14 cellular contexts compared by ENCODE assay signal in genomic region chr6:78605909-78606446, GRCh38.
DNase-seq lines count a peak whose midpoint lies in the region; FAIRE-seq and TF ChIP-seq lines count a peak whose summit lies in the region.
"Had no signal": no experiment of that assay in that cellular context is flagged by ENCODE, and none has a peak within 500 bp of the region (broad histone marks: within the 10 kb centered on the region; RNA-seq: fewer than 3 reads in every experiment).

No MANE protein-coding gene starts in this region.

- no peak for TF ChIP-seq POLR2A in endothelial cell of umbilical vein (IDR thresholded peaks at IDR 0.05; ENCODE audit: low read depth, low read length)

- H3K9me3 ChIP-seq in endothelial cell of umbilical vein (replicated peaks; ENCODE audit: control insufficient read depth, insufficient read depth, low read length), result no peaks in the 10 kb centered on the region
- no peaks in the 10 kb centered on the region for H3K9me3 ChIP-seq in SJCRH30 (replicated peaks)

- peak; percentile 49 for DNase-seq in Caki2 (ENCODE audit: low read depth)
- DNase-seq in RCC 7860 (ENCODE audit: low spot score), result peak; percentile 31
- DNase-seq in endothelial cell of umbilical vein (ENCODE audit: low read depth, low spot score), result peak; percentile 93
- DNase-seq in non-pigmented ciliary epithelial cell (ENCODE audit: low read depth), result peak; percentile 65
- no peak for DNase-seq in SJCRH30
- DNase-seq in posterior vena cava (ENCODE audit: low spot score), result no peak
- no peak for DNase-seq in GOT3 (lab: John Stamatoyannopoulos, UW)
- DNase-seq in stimulated activated CD4-positive, alpha-beta T cell treated with anti-CD3 and anti-CD28 coated beads, Interleukin-4, amount 100 ng/mL, for 1 hour, result no peak
- DNase-seq: activated T-cell treated with anti-CD3 and anti-CD28 coated beads, Interleukin-2, amount 50 U/mL, for 24 hours; anterior cingulate cortex; foreskin melanocyte; NCI-H1048 had no signal

- H4K20me1 ChIP-seq in endothelial cell of umbilical vein (replicated peaks; ENCODE audit: control insufficient read depth, extremely low read depth, insufficient read depth, low read length), result no peaks in the 10 kb centered on the region

- peak overlapping the region; percentile 96 for H3K27ac ChIP-seq in endothelial cell of umbilical vein (ENCODE audit: insufficient read depth, low read depth, low read length)
- no peak overlapping the region for H3K27ac ChIP-seq in SJCRH30
- H3K27ac ChIP-seq: C4-2B had no signal

- TF ChIP-seq CTCF in endothelial cell of umbilical vein (IDR thresholded peaks at IDR 0.05; ENCODE audit: extremely low read depth in 1 of 2, insufficient read depth in 1 of 2, low read depth in 1 of 2, low read length in 2 of 2), result no peak

- H3K4me3 ChIP-seq in endothelial cell of umbilical vein (replicated peaks in 1 of 3; ENCODE audit: insufficient read depth in 1 of 3, low read depth in 1 of 3, low read length in 3 of 3), result peak overlapping the region; percentile 21 to 100 (median 98)
- H3K4me3 ChIP-seq in SJCRH30, result no peak overlapping the region

- POLR2A ChIA-PET in endothelial cell of umbilical vein (lab: Charles Lee), result interaction anchor here (0.7 to 0.9 kb wide), 2 partner anchors 9 to 1141 kb away, joined by 3 to 4 read pairs; no protein-coding TSS in a partner anchor

- FAIRE-seq in RCC 7860 (lab: Jason Lieb, UNC), result peak; percentile 36
- FAIRE-seq in endothelial cell of umbilical vein (lab: Jason Lieb, UNC), result peak; percentile 4
- FAIRE-seq: G401.6 had no signal

- no TSS peak for BruUV-seq in endothelial cell of umbilical vein (replicated peaks; lab: Mats Ljungman, UMichigan)

- H3K79me2 ChIP-seq in endothelial cell of umbilical vein (ENCODE audit: control insufficient read depth, insufficient read depth, low read length), result peaks cover 30% of the 10 kb centered on the region

- H3K4me2 ChIP-seq in endothelial cell of umbilical vein (ENCODE audit: insufficient read depth, low read length), result peak overlapping the region; percentile 100

- peak overlapping the region; percentile 99 for H3K9ac ChIP-seq in endothelial cell of umbilical vein (replicated peaks; ENCODE audit: extremely low read depth, insufficient read depth, low read length)

- intact Hi-C loops in endothelial cell of umbilical vein (cut with micrococcal nuclease) (no loop called here), posterior vena cava (cut with DNase I) (no loop called here)

- peaks cover 56% of the 10 kb centered on the region for H3K4me1 ChIP-seq in endothelial cell of umbilical vein (ENCODE audit: control insufficient read depth, extremely low read depth, insufficient read depth, low read length)
- H3K4me1 ChIP-seq in SJCRH30, result no peaks in the 10 kb centered on the region

- CTCF ChIA-PET in endothelial cell of umbilical vein (lab: Charles Lee), result interaction anchor here (0.8 to 2.3 kb wide), 10 partner anchors 10 to 1262 kb away, joined by 3 to 11 read pairs (median 4); partner anchors contain the start of gene HTR1B

- H3K9me1 ChIP-seq in endothelial cell of umbilical vein (replicated peaks; ENCODE audit: control insufficient read depth, extremely low read depth, insufficient read depth, low read length), result no peaks in the 10 kb centered on the region

- H2AFZ ChIP-seq in endothelial cell of umbilical vein (ENCODE audit: low read depth, low read length), result peak overlapping the region; percentile 56

- in situ Hi-C loops in Caki2 (cut with HindIII; ENCODE audit: low pct_unique_long_range_greater_than_20kb, low sequenced_read_pairs), result no loop called here

- dilution Hi-C loops in endothelial cell of umbilical vein (cut with MboI; ENCODE audit: extremely low pct_ligation_motif_present, low sequenced_read_pairs), result no loop called here

- H3K36me3 ChIP-seq in endothelial cell of umbilical vein (ENCODE audit: control insufficient read depth in 2 of 2, extremely low read depth in 1 of 2, insufficient read depth in 2 of 2, low read length in 2 of 2), result peaks cover 0 to 4% of the 10 kb centered on the region in 2 experiments
- H3K36me3 ChIP-seq in SJCRH30, result no peaks in the 10 kb centered on the region

- no peaks in the 10 kb centered on the region for H3K27me3 ChIP-seq in endothelial cell of umbilical vein (ENCODE audit: control insufficient read depth in 2 of 2, insufficient read depth in 2 of 2, low read length in 2 of 2)
- peaks cover 3% of the 10 kb centered on the region; the same call in 1 of the 2 replicates for H3K27me3 ChIP-seq in SJCRH30

TF ChIP-seq in endothelial cell of umbilical vein, 7 proteins besides CTCF, POLR2A, EP300 and RAD21:
- peak; percentile 88 for TF ChIP-seq FOS (IDR thresholded peaks at IDR 0.05; ENCODE audit: borderline replicate concordance, insufficient read depth, low read length)
- TF ChIP-seq GATA2 (IDR thresholded peaks at IDR 0.05; ENCODE audit: insufficient read depth, insufficient read length, low read depth, low read length), result no peak
- TF ChIP-seq JUN (IDR thresholded peaks at IDR 0.05; ENCODE audit: borderline replicate concordance, insufficient read depth, insufficient read length, low read depth), result peak; percentile 87
- no peak for TF ChIP-seq MAX (IDR thresholded peaks at IDR 0.05; ENCODE audit: insufficient read depth, insufficient read length)
- TF ChIP-seq EZH2 (IDR thresholded peaks at IDR 0.05; ENCODE audit: borderline replicate concordance, low read depth, low read length, severe bottlenecking), result no peak
- no peak for TF ChIP-seq POLR2AphosphoS5 (IDR thresholded peaks at IDR 0.05; ENCODE audit: insufficient read depth, low read depth, low read length)
- TF ChIP-seq MYC (IDR thresholded peaks at IDR 0.05; ENCODE audit: low read depth, low read length), result no peak

Comparison
In these comparisons a context has a peak if more than half of its experiments do, and no peak if none do; other contexts are left out.
1. DNase-seq: peak in Caki2 (single experiment), RCC 7860 (single experiment), endothelial cell of umbilical vein (single experiment) and non-pigmented ciliary epithelial cell (single experiment); none in SJCRH30 (0 of 2), posterior vena cava (single experiment), GOT3 (single experiment) and stimulated activated CD4-positive, alpha-beta T cell treated with anti-CD3 and anti-CD28 coated beads, Interleukin-4, amount 100 ng/mL, for 1 hour (single experiment).